In the genomic region with DNA sequence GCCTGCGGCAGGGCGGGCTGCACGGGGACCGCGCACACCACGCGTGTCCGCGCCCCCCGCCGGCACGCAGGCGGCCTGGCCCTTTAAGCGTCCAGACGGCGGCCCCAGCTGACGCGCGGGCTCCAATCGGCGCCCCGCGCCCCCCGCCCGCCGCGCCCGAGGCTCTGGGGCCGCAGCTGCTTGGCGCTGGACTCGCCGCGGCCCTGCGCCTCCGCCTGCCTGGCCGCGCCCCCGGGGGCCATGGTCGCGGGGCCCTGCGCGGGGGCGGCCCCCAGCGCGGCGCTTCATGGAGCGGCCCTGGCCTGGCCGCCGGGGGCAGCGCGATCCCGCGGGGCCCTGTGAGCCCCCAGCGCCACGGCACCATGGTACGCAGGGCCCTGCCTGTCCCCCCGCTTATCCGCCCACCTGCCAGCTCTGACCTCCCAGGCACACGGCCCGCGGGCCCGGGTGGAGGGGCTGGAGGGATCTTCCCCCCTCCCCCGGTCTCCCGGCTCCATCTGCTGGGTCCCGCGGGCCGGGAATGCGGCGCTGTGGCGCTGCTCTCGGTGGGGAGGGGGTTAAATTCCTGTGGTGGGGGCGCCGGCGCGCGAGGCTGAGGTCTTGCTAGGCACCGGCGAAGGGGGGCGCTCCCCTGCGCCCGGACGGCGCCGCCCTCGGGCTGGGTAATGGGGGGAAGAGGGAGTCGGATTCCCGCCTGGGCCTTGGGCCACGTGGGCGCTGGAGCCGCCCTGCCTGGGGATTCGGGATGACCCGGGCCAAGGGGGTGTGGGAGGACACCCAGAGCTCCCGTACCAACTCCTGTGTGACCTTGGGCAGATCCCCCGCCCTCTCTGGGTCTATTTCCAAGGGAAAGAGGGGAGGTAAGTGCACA, we compare ENCODE assay signal across 1 cellular context.
A peak's percentile ranks its signal among the peaks of the same experiment; 100 is the strongest.
TF ChIP-seq lines count a peak whose summit lies in the region.

No MANE protein-coding gene starts in this region.

TF ChIP-seq in WTC11, 78 proteins besides CTCF, POLR2A, EP300 and RAD21 (continued from another document):
- TF ChIP-seq, protein P1, sequence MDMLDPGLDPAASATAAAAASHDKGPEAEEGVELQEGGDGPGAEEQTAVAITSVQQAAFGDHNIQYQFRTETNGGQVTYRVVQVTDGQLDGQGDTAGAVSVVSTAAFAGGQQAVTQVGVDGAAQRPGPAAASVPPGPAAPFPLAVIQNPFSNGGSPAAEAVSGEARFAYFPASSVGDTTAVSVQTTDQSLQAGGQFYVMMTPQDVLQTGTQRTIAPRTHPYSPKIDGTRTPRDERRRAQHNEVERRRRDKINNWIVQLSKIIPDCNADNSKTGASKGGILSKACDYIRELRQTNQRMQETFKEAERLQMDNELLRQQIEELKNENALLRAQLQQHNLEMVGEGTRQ (CRISPR knock-in tag; IDR thresholded peaks at IDR 0.05), result peak; percentile 84
- TF ChIP-seq NFYB (CRISPR knock-in tag; conservative IDR thresholded peaks at IDR 0.05; ENCODE audit: low read depth) (peak; percentile 45; the same call in 1 of the 2 replicates), SMAD4 (CRISPR knock-in tag; IDR thresholded peaks at IDR 0.05) (0 out of 2 replicates have a peak, but pooled peaks have one; percentile 46), IRF2 (CRISPR knock-in tag; IDR thresholded peaks at IDR 0.05; ENCODE audit: borderline replicate concordance, low read depth) (no peak), ZNF416 (CRISPR knock-in tag; IDR thresholded peaks at IDR 0.05) (no peak), ZNF671 (CRISPR knock-in tag; IDR thresholded peaks at IDR 0.05) (0 out of 2 replicates have a peak, but pooled peaks have one; percentile 62), CBFB (CRISPR knock-in tag; IDR thresholded peaks at IDR 0.05; ENCODE audit: low read depth) (0 out of 2 replicates have a peak, but pooled peaks have one; percentile 23), SP1 (CRISPR knock-in tag; conservative IDR thresholded peaks at IDR 0.05) (peak; percentile 62; the same call in 1 of the 2 replicates)
- TF ChIP-seq, protein P2, sequence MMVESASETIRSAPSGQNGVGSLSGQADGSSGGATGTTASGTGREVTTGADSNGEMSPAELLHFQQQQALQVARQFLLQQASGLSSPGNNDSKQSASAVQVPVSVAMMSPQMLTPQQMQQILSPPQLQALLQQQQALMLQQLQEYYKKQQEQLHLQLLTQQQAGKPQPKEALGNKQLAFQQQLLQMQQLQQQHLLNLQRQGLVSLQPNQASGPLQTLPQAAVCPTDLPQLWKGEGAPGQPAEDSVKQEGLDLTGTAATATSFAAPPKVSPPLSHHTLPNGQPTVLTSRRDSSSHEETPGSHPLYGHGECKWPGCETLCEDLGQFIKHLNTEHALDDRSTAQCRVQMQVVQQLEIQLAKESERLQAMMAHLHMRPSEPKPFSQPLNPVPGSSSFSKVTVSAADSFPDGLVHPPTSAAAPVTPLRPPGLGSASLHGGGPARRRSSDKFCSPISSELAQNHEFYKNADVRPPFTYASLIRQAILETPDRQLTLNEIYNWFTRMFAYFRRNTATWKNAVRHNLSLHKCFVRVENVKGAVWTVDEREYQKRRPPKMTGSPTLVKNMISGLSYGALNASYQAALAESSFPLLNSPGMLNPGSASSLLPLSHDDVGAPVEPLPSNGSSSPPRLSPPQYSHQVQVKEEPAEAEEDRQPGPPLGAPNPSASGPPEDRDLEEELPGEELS (CRISPR knock-in tag; IDR thresholded peaks at IDR 0.05), result peak; percentile 49; the same call in 1 of the 2 replicates
- TF ChIP-seq, protein P3, sequence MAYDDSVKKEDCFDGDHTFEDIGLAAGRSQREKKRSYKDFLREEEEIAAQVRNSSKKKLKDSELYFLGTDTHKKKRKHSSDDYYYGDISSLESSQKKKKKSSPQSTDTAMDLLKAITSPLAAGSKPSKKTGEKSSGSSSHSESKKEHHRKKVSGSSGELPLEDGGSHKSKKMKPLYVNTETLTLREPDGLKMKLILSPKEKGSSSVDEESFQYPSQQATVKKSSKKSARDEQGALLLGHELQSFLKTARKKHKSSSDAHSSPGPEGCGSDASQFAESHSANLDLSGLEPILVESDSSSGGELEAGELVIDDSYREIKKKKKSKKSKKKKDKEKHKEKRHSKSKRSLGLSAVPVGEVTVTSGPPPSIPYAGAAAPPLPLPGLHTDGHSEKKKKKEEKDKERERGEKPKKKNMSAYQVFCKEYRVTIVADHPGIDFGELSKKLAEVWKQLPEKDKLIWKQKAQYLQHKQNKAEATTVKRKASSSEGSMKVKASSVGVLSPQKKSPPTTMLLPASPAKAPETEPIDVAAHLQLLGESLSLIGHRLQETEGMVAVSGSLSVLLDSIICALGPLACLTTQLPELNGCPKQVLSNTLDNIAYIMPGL (CRISPR knock-in tag; IDR thresholded peaks at IDR 0.05), result peak; percentile 39; the same call in 1 of the 2 replicates
- TF ChIP-seq, protein P4, sequence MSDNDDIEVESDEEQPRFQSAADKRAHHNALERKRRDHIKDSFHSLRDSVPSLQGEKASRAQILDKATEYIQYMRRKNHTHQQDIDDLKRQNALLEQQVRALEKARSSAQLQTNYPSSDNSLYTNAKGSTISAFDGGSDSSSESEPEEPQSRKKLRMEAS (CRISPR knock-in tag; IDR thresholded peaks at IDR 0.05), result peak; percentile 97
- TF ChIP-seq, protein P5, sequence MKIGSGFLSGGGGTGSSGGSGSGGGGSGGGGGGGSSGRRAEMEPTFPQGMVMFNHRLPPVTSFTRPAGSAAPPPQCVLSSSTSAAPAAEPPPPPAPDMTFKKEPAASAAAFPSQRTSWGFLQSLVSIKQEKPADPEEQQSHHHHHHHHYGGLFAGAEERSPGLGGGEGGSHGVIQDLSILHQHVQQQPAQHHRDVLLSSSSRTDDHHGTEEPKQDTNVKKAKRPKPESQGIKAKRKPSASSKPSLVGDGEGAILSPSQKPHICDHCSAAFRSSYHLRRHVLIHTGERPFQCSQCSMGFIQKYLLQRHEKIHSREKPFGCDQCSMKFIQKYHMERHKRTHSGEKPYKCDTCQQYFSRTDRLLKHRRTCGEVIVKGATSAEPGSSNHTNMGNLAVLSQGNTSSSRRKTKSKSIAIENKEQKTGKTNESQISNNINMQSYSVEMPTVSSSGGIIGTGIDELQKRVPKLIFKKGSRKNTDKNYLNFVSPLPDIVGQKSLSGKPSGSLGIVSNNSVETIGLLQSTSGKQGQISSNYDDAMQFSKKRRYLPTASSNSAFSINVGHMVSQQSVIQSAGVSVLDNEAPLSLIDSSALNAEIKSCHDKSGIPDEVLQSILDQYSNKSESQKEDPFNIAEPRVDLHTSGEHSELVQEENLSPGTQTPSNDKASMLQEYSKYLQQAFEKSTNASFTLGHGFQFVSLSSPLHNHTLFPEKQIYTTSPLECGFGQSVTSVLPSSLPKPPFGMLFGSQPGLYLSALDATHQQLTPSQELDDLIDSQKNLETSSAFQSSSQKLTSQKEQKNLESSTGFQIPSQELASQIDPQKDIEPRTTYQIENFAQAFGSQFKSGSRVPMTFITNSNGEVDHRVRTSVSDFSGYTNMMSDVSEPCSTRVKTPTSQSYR (CRISPR knock-in tag; IDR thresholded peaks at IDR 0.05), result 0 out of 2 replicates have a peak, but pooled peaks have one; percentile 44
- TF ChIP-seq, protein P6, sequence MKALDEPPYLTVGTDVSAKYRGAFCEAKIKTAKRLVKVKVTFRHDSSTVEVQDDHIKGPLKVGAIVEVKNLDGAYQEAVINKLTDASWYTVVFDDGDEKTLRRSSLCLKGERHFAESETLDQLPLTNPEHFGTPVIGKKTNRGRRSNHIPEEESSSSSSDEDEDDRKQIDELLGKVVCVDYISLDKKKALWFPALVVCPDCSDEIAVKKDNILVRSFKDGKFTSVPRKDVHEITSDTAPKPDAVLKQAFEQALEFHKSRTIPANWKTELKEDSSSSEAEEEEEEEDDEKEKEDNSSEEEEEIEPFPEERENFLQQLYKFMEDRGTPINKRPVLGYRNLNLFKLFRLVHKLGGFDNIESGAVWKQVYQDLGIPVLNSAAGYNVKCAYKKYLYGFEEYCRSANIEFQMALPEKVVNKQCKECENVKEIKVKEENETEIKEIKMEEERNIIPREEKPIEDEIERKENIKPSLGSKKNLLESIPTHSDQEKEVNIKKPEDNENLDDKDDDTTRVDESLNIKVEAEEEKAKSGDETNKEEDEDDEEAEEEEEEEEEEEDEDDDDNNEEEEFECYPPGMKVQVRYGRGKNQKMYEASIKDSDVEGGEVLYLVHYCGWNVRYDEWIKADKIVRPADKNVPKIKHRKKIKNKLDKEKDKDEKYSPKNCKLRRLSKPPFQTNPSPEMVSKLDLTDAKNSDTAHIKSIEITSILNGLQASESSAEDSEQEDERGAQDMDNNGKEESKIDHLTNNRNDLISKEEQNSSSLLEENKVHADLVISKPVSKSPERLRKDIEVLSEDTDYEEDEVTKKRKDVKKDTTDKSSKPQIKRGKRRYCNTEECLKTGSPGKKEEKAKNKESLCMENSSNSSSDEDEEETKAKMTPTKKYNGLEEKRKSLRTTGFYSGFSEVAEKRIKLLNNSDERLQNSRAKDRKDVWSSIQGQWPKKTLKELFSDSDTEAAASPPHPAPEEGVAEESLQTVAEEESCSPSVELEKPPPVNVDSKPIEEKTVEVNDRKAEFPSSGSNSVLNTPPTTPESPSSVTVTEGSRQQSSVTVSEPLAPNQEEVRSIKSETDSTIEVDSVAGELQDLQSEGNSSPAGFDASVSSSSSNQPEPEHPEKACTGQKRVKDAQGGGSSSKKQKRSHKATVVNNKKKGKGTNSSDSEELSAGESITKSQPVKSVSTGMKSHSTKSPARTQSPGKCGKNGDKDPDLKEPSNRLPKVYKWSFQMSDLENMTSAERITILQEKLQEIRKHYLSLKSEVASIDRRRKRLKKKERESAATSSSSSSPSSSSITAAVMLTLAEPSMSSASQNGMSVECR (CRISPR knock-in tag; IDR thresholded peaks at IDR 0.05; ENCODE audit: borderline replicate concordance), result peak; percentile 85; the same call in 1 of the 2 replicates
- TF ChIP-seq, protein P7, sequence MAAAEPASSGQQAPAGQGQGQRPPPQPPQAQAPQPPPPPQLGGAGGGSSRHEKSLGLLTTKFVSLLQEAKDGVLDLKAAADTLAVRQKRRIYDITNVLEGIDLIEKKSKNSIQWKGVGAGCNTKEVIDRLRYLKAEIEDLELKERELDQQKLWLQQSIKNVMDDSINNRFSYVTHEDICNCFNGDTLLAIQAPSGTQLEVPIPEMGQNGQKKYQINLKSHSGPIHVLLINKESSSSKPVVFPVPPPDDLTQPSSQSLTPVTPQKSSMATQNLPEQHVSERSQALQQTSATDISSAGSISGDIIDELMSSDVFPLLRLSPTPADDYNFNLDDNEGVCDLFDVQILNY (CRISPR knock-in tag; IDR thresholded peaks at IDR 0.05), result peak; percentile 71; the same call in 1 of the 2 replicates
- TF ChIP-seq, protein P8, sequence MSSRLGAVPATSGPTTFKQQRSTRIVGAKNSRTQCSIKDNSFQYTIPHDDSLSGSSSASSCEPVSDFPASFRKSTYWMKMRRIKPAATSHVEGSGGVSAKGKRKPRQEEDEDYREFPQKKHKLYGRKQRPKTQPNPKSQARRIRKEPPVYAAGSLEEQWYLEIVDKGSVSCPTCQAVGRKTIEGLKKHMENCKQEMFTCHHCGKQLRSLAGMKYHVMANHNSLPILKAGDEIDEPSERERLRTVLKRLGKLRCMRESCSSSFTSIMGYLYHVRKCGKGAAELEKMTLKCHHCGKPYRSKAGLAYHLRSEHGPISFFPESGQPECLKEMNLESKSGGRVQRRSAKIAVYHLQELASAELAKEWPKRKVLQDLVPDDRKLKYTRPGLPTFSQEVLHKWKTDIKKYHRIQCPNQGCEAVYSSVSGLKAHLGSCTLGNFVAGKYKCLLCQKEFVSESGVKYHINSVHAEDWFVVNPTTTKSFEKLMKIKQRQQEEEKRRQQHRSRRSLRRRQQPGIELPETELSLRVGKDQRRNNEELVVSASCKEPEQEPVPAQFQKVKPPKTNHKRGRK (CRISPR knock-in tag; IDR thresholded peaks at IDR 0.05; ENCODE audit: borderline replicate concordance), result no peak
TF ChIP-seq in WTC11: peak in this region for 21.
